Comparison of ENCODE assay signal across 21 cellular contexts in genomic region chr6:55469829-55470438, GRCh38.
DNase-seq lines count a peak whose midpoint lies in the region; ATAC-seq and TF ChIP-seq lines count a peak whose summit lies in the region.
"Had no signal": no experiment of that assay in that cellular context is flagged by ENCODE, and none has a peak within 500 bp of the region (broad histone marks: within the 10 kb centered on the region; RNA-seq: fewer than 3 reads in every experiment).

No MANE protein-coding gene starts in this region.

- H4K20me1 ChIP-seq in IMR-90 (ENCODE audit: insufficient read depth, low read length), result no peaks in the 10 kb centered on the region

- no peak overlapping the region for H3K4ac ChIP-seq in IMR-90 (ENCODE audit: low read depth, low read length)

- H2BK20ac ChIP-seq in IMR-90 (ENCODE audit: low read depth, low read length), result no peak overlapping the region

- no peak overlapping the region; the same call in 1 of the 2 replicates for H3K14ac ChIP-seq in IMR-90 (replicated peaks; ENCODE audit: low read depth, low read length)

- no peak for TF ChIP-seq POLR2A in IMR-90 (IDR thresholded peaks at IDR 0.05; ENCODE audit: low read depth, low read length)

- intact Hi-C loops in IMR-90 (cut with micrococcal nuclease), result no loop called here
- intact Hi-C loops in left ventricle myocardium superior (cut with micrococcal nuclease), result no loop called here

- H3K4me3 ChIP-seq in IMR-90 (ENCODE audit: insufficient read depth, low read depth, low read length) (no peak overlapping the region), brain microvascular endothelial cell (ENCODE audit: low read depth, low read length) (no peak overlapping the region)
- H3K4me3 ChIP-seq: colonic mucosa, esophagus squamous epithelium, thyroid gland had no signal

- H3K27me3 ChIP-seq in IMR-90 (ENCODE audit: control insufficient read depth, insufficient read depth, low read length) (no peaks in the 10 kb centered on the region), brain microvascular endothelial cell (replicated peaks) (no peaks in the 10 kb centered on the region)
- H3K27me3 ChIP-seq: colonic mucosa, esophagus squamous epithelium, thyroid gland had no signal

- in situ Hi-C loops in IMR-90 (cut with MboI; ENCODE audit: low sequenced_read_pairs), result no loop called here
- in situ Hi-C loops in brain microvascular endothelial cell (cut with HindIII; ENCODE audit: low pct_ligation_motif_present, low sequenced_read_pairs), result no loop called here

- no peaks in the 10 kb centered on the region for H3K79me1 ChIP-seq in IMR-90 (ENCODE audit: low read depth in 1 of 2, low read length in 2 of 2)

- H2BK15ac ChIP-seq in IMR-90 (ENCODE audit: low read depth, low read length), result no peak overlapping the region

- H3K4me2 ChIP-seq in IMR-90 (ENCODE audit: low read depth, low read length), result no peak overlapping the region; the same call in 1 of the 2 replicates

- no peak overlapping the region for H2AK9ac ChIP-seq in IMR-90 (replicated peaks; ENCODE audit: low read depth, low read length, poor library complexity)

- H3K23ac ChIP-seq in IMR-90 (ENCODE audit: low read depth, low read length), result no peak overlapping the region

- no peak for TF ChIP-seq RAD21 in IMR-90 (IDR thresholded peaks at IDR 0.05; ENCODE audit: low read length)

- H3K9ac ChIP-seq in IMR-90 (ENCODE audit: low read depth, low read length), result no peak overlapping the region

- H2BK120ac ChIP-seq in IMR-90 (ENCODE audit: low read depth, low read length), result no peak overlapping the region

- no peak overlapping the region for H3K18ac ChIP-seq in IMR-90 (ENCODE audit: low read depth, low read length)

- no peaks in the 10 kb centered on the region for H3K36me3 ChIP-seq in IMR-90 (ENCODE audit: control insufficient read depth, insufficient read depth, low read length)
- H3K36me3 ChIP-seq in brain microvascular endothelial cell (replicated peaks), result no peaks in the 10 kb centered on the region
- H3K36me3 ChIP-seq: colonic mucosa, esophagus squamous epithelium, thyroid gland had no signal

- no peaks in the 10 kb centered on the region for H3K9me3 ChIP-seq in IMR-90 (ENCODE audit: control insufficient read depth, insufficient read depth, low read length)
- H3K9me3 ChIP-seq: colonic mucosa, esophagus squamous epithelium, thyroid gland had no signal

- H4K91ac ChIP-seq in IMR-90 (ENCODE audit: insufficient read depth, low read depth, low read length), result no peak overlapping the region

- H2AFZ ChIP-seq in IMR-90 (replicated peaks; ENCODE audit: low read length, poor library complexity), result no peak overlapping the region

- no peak overlapping the region for H4K8ac ChIP-seq in IMR-90 (ENCODE audit: low read depth in 2 of 2, low read length in 2 of 2)

- 0 out of 2 replicates have a peak overlapping the region, but pooled peaks have one; percentile 56 for H4K5ac ChIP-seq in IMR-90 (ENCODE audit: low read depth, low read length)

- no peak overlapping the region for H2AK5ac ChIP-seq in IMR-90 (ENCODE audit: low read depth, low read length)

- H2BK5ac ChIP-seq in IMR-90 (ENCODE audit: low read depth, low read length, poor library complexity, severe bottlenecking), result no peak overlapping the region

- no peaks in the 10 kb centered on the region for H3K9me1 ChIP-seq in IMR-90 (ENCODE audit: insufficient read depth, low read length)

- no peak overlapping the region for H3K56ac ChIP-seq in IMR-90 (ENCODE audit: extremely low read depth, insufficient read depth, low read length)

- BruUV-seq in IMR-90 (replicated peaks; lab: Mats Ljungman, UMichigan), result no TSS peak

- no CpG with 5 or more reads among the region's 6 CpGs for WGBS in IMR-90 (ENCODE audit: extremely low coverage in 2 of 2, insufficient read length in 1 of 2), 2 experiments

- ATAC-seq in IMR-90 (ENCODE audit: low read depth) (no peak; the same call in 1 of the 2 replicates), left ventricle myocardium superior (peak; percentile 80), GM19324 (IDR thresholded peaks at IDR 0.05; ENCODE audit: low FRiP score, unreplicated experiment) (no peak)
- ATAC-seq: Panc1 had no signal

- POLR2A ChIA-PET in IMR-90 (lab: Charles Lee; ENCODE audit: unreplicated experiment), result no interaction called here

- CTCF ChIA-PET in IMR-90 (lab: Yijun Ruan, JAX), result no interaction called here

- H3K4me1 ChIP-seq in IMR-90 (ENCODE audit: control insufficient read depth, insufficient read depth, low read length), result peaks cover 2% of the 10 kb centered on the region; the same call in 1 of the 2 replicates
- H3K4me1 ChIP-seq: colonic mucosa, esophagus squamous epithelium, thyroid gland had no signal

- dilution Hi-C loops in IMR-90 (cut with HindIII; ENCODE audit: low sequenced_read_pairs, unreplicated experiment), result no loop called here

- TF ChIP-seq CTCF in IMR-90 (conservative IDR thresholded peaks at IDR 0.05; ENCODE audit: low read depth, low read length), result no peak
- no peak for TF ChIP-seq CTCF in brain microvascular endothelial cell (IDR thresholded peaks at IDR 0.05; ENCODE audit: low read depth, low read length, missing control alignments)

- H3K27ac ChIP-seq in IMR-90 (ENCODE audit: insufficient read depth, low read length) (no peak overlapping the region), brain microvascular endothelial cell (no peak overlapping the region)
- H3K27ac ChIP-seq: colonic mucosa, esophagus squamous epithelium, thyroid gland had no signal

- peak; percentile 7 for DNase-seq in COR-L47 (lab: John Stamatoyannopoulos, UW)
- DNase-seq in IMR-90, result no peak
- DNase-seq in brain microvascular endothelial cell, result peak; percentile 14
- DNase-seq in left ventricle myocardium superior, result no peak
- no peak for DNase-seq in NCI-H2107 treated with DMSO at 0.1 percent for 48 hours (lab: John Stamatoyannopoulos, UW; ENCODE audit: unreplicated experiment)
- no peak for DNase-seq in NCI-H2196 treated with DMSO at 0.1 percent for 48 hours (lab: John Stamatoyannopoulos, UW; ENCODE audit: unreplicated experiment)
- no peak for DNase-seq in activated CD8-positive, alpha-beta memory T cell treated with anti-CD3 and anti-CD28 coated beads for 24 hours
- DNase-seq: activated CD4-positive, alpha-beta T cell treated with anti-CD3 and anti-CD28 coated beads, Interleukin-2, amount 10 ng/mL, durations not matched to agents 24 days and 14 days; CD8-positive, alpha-beta memory T cell; colonic mucosa; DMS53; esophagus squamous epithelium; GF-D8; HFFc6; NCI-H1105 treated with DMSO at 0.1 percent for 48 hours; NK-92 treated with Interleukin-12 subunit alpha and Interleukin-12 subunit beta, amount 100 ng/mL, for 24 hours; small intestine; T-helper 2 cell; thyroid gland had no signal

TF ChIP-seq in IMR-90, 13 proteins besides CTCF, POLR2A, EP300 and RAD21:
- TF ChIP-seq ELK1 (IDR thresholded peaks at IDR 0.05; ENCODE audit: borderline replicate concordance, low read depth, low read length), result no peak
- no peak for TF ChIP-seq MAZ (IDR thresholded peaks at IDR 0.05; ENCODE audit: borderline replicate concordance, low read depth, low read length)
- TF ChIP-seq RCOR1 (IDR thresholded peaks at IDR 0.05; ENCODE audit: insufficient replicate concordance, low read length), result no peak
- 0 out of 2 replicates have a peak, but pooled peaks have one; percentile 21 for TF ChIP-seq MAFK (IDR thresholded peaks at IDR 0.05; ENCODE audit: low read depth, low read length)

Comparison
In these comparisons a context has a peak if more than half of its experiments do, and no peak if none do; other contexts are left out.
1. DNase-seq: peak in COR-L47 (single experiment) and brain microvascular endothelial cell (single experiment); none in IMR-90 (single experiment), left ventricle myocardium superior (single experiment), NCI-H2107 treated with DMSO at 0.1 percent for 48 hours (single experiment), NCI-H2196 treated with DMSO at 0.1 percent for 48 hours (single experiment) and activated CD8-positive, alpha-beta memory T cell treated with anti-CD3 and anti-CD28 coated beads for 24 hours (single experiment).